In genomic region chr11:118481238-118481637, GRCh38 we compare ENCODE assay signal across 1 cellular context.
A peak's percentile ranks its signal among the peaks of the same experiment; 100 is the strongest.
TF ChIP-seq lines count a peak whose summit lies in the region.

No MANE protein-coding gene starts in this region.

TF ChIP-seq in K562, 482 proteins besides CTCF, POLR2A, EP300 and RAD21:
- TF ChIP-seq ZNF146 (CRISPR knock-in tag; IDR thresholded peaks at IDR 0.05; ENCODE audit: unreplicated experiment) (peak; percentile 80), RBM25 (IDR thresholded peaks at IDR 0.05; ENCODE audit: low read depth, low read length, severe bottlenecking) (peak; percentile 6)
